ENCODE assay signal across 20 cellular contexts in genomic region chr19:10151521-10151920, GRCh38. TPM values are rescaled to one million over a fixed set of nuclear protein-coding genes. Genes with fewer than 3 reads are reported as not detected.
"Had no signal": no experiment of that assay in that cellular context is flagged by ENCODE, and none has a peak within 500 bp of the region (broad histone marks: within the 10 kb centered on the region; RNA-seq: fewer than 3 reads in every experiment).

No MANE protein-coding gene starts in this region.

- H3K27me3 ChIP-seq: ovary, right atrium auricular region, sigmoid colon, stomach had no signal

- ATAC-seq: left lobe of liver; naive thymus-derived CD8-positive, alpha-beta T cell had no signal

- H3K9me3 Mint-ChIP-seq: naive thymus-derived CD8-positive, alpha-beta T cell had no signal

- H3K27ac ChIP-seq: ovary, right atrium auricular region, sigmoid colon, skin epidermis, stomach had no signal

- H3K4me3 ChIP-seq: ovary, right atrium auricular region, sigmoid colon, skin epidermis, stomach had no signal

- DNase-seq: dermis blood vessel endothelial cell; erythroblast; foreskin melanocyte; head of caudate nucleus; hippocampal formation; kidney glomerular epithelial cell; naive thymus-derived CD8-positive, alpha-beta T cell; ovary; sigmoid colon; stimulated activated CD4-positive, alpha-beta T cell treated with anti-CD3 and anti-CD28 coated beads, Interleukin-2, amount 100 ng/mL, for 24 hours; stimulated activated naive CD4-positive, alpha-beta T cell; stomach; trophoblast cell had no signal

- H3K4me1 ChIP-seq: right atrium auricular region, sigmoid colon, stomach had no signal

- H3K4me3 Mint-ChIP-seq: naive thymus-derived CD8-positive, alpha-beta T cell had no signal

- H3K9me3 ChIP-seq: ovary, right atrium auricular region, sigmoid colon, stomach had no signal

- H3K27me3 Mint-ChIP-seq: naive thymus-derived CD8-positive, alpha-beta T cell had no signal

- H3K36me3 ChIP-seq: ovary had no signal

RNA-seq across cellular contexts. Expression of gene ANGPTL6, which starts 49.0 kb away (rescaled TPM):
- total RNA-seq: endothelial cell of umbilical vein, mammary epithelial cell, posterior vena cava, sigmoid colon had no signal
- polyA plus RNA-seq: neural cell had no signal
